Comparison of ENCODE assay signal across 18 cellular contexts in genomic region chr17:77753246-77753645, GRCh38.
DNase-seq lines count a peak whose midpoint lies in the region; ATAC-seq and TF ChIP-seq lines count a peak whose summit lies in the region.
"Had no signal": no experiment of that assay in that cellular context is flagged by ENCODE, and none has a peak within 500 bp of the region (broad histone marks: within the 10 kb centered on the region; RNA-seq: fewer than 3 reads in every experiment).

No MANE protein-coding gene starts in this region.

- intact Hi-C loops in upper lobe of right lung (cut with DNase I) = no loop called here

- no peak overlapping the region for H3K27ac Mint-ChIP-seq in T-helper 2 cell treated with Interferon-gamma antibody and Interleukin-4, amounts not matched to agents 5 μg/mL and 100 μg/mL, for 36 hours
- H3K27ac Mint-ChIP-seq: B cell; CD4-positive, CD25-positive, alpha-beta regulatory T cell; CD8-positive, alpha-beta T cell; GM23338; HFFc6 had no signal

- peaks cover 7% of the 10 kb centered on the region for H3K27me3 Mint-ChIP-seq in T-helper 2 cell treated with Interferon-gamma antibody and Interleukin-4, amounts not matched to agents 5 μg/mL and 100 μg/mL, for 36 hours (ENCODE audit: low read depth)

- H3K4me3 Mint-ChIP-seq in T-helper 2 cell treated with Interferon-gamma antibody and Interleukin-4, amounts not matched to agents 5 μg/mL and 100 μg/mL, for 36 hours = no peak overlapping the region
- H3K4me3 Mint-ChIP-seq: B cell; CD4-positive, CD25-positive, alpha-beta regulatory T cell; CD8-positive, alpha-beta T cell; GM23338; HFFc6 had no signal

- no peak for ATAC-seq in upper lobe of right lung
- ATAC-seq: CD8-positive, alpha-beta T cell had no signal

- no peak overlapping the region for H3K27ac ChIP-seq in upper lobe of right lung
- H3K27ac ChIP-seq: 22Rv1, BLaER1, C4-2B had no signal

- no peaks in the 10 kb centered on the region for H3K9me3 ChIP-seq in upper lobe of right lung
- H3K9me3 ChIP-seq: HAP-1 had no signal

- no peak for TF ChIP-seq CTCF in upper lobe of right lung (IDR thresholded peaks at IDR 0.05)

- H3K27me3 ChIP-seq in upper lobe of right lung = no peaks in the 10 kb centered on the region
- H3K27me3 ChIP-seq: BLaER1 had no signal

- DNase-seq in activated effector memory CD4-positive, alpha-beta T cell treated with anti-CD3 and anti-CD28 coated beads, Interleukin-2, amount 50 U/mL, for 16 hours = peak; percentile 8
- DNase-seq in activated effector memory CD4-positive, alpha-beta T cell treated with Interleukin-2 at 50 U/mL for 16 hours = no peak
- DNase-seq in mesenteric fat pad (ENCODE audit: low spot score) (peak; percentile 76), upper lobe of right lung (peak; percentile 17), hepatic stellate cell (ENCODE audit: low spot score) (no peak)
- no peak for DNase-seq in T-helper 2 cell treated with Interferon-gamma antibody and Interleukin-4, amounts not matched to agents 5 μg/mL and 100 μg/mL, for 36 hours (ENCODE audit: low spot score)
- DNase-seq: Caco-2; CD4-positive, CD25-positive, alpha-beta regulatory T cell; CD8-positive, alpha-beta T cell; DMS153; DND-41; HFFc6 had no signal

- H3K36me3 ChIP-seq in upper lobe of right lung = no peaks in the 10 kb centered on the region
- H3K36me3 ChIP-seq: BLaER1, HAP-1 had no signal

- H3K4me3 ChIP-seq in upper lobe of right lung = no peak overlapping the region
- H3K4me3 ChIP-seq: BLaER1, GM23338, HAP-1 had no signal

- no peaks in the 10 kb centered on the region for H3K4me1 ChIP-seq in upper lobe of right lung
- H3K4me1 ChIP-seq: Caco-2, HAP-1 had no signal

- H3K4me1 Mint-ChIP-seq in T-helper 2 cell treated with Interferon-gamma antibody and Interleukin-4, amounts not matched to agents 5 μg/mL and 100 μg/mL, for 36 hours (ENCODE audit: low read depth) = no peaks in the 10 kb centered on the region
- H3K4me1 Mint-ChIP-seq: B cell; CD4-positive, CD25-positive, alpha-beta regulatory T cell had no signal

- no peaks in the 10 kb centered on the region for H3K9me3 Mint-ChIP-seq in T-helper 2 cell treated with Interferon-gamma antibody and Interleukin-4, amounts not matched to agents 5 μg/mL and 100 μg/mL, for 36 hours
- H3K9me3 Mint-ChIP-seq: CD8-positive, alpha-beta T cell; GM23338 had no signal

- no peaks in the 10 kb centered on the region for H3K36me3 Mint-ChIP-seq in T-helper 2 cell treated with Interferon-gamma antibody and Interleukin-4, amounts not matched to agents 5 μg/mL and 100 μg/mL, for 36 hours (ENCODE audit: low read depth)
- H3K36me3 Mint-ChIP-seq: CD4-positive, CD25-positive, alpha-beta regulatory T cell; CD8-positive, alpha-beta T cell had no signal

Comparison
In these comparisons a context has a peak if more than half of its experiments do, and no peak if none do; other contexts are left out.
1. DNase-seq: peak in activated effector memory CD4-positive, alpha-beta T cell treated with anti-CD3 and anti-CD28 coated beads, Interleukin-2, amount 50 U/mL, for 16 hours (single experiment), mesenteric fat pad (single experiment) and upper lobe of right lung (single experiment); none in activated effector memory CD4-positive, alpha-beta T cell treated with Interleukin-2 at 50 U/mL for 16 hours (single experiment), hepatic stellate cell (single experiment) and T-helper 2 cell treated with Interferon-gamma antibody and Interleukin-4, amounts not matched to agents 5 μg/mL and 100 μg/mL, for 36 hours (single experiment).